In genomic region chr11:86184728-86185127, GRCh38 we compare ENCODE assay signal across 17 cellular contexts. TPM values are rescaled to one million over a fixed set of nuclear protein-coding genes. Genes with fewer than 3 reads are reported as not detected.
DNase-seq lines count a peak whose midpoint lies in the region; ATAC-seq and TF ChIP-seq lines count a peak whose summit lies in the region.
"Had no signal": no experiment of that assay in that cellular context is flagged by ENCODE, and none has a peak within 500 bp of the region (broad histone marks: within the 10 kb centered on the region; RNA-seq: fewer than 3 reads in every experiment).

No MANE protein-coding gene starts in this region.

- CTCF ChIA-PET in Caco-2 (lab: Charles Lee), result no interaction called here

- peaks cover 7% of the 10 kb centered on the region for H3K4me1 Mint-ChIP-seq in Caco-2 (ENCODE audit: low read depth, unreplicated experiment)

- POLR2A ChIA-PET in Caco-2 (lab: Charles Lee), result no interaction called here

- H3K27ac Mint-ChIP-seq in Caco-2 (ENCODE audit: unreplicated experiment), result no peak overlapping the region
- H3K27ac Mint-ChIP-seq: CD4-positive, alpha-beta memory T cell had no signal

- no peak for TF ChIP-seq CTCF in right atrium auricular region (IDR thresholded peaks at IDR 0.05)
- TF ChIP-seq CTCF in Caco-2 (IDR thresholded peaks at IDR 0.05; ENCODE audit: insufficient read depth in 1 of 2, low read depth in 1 of 2, low read length in 1 of 2, severe bottlenecking in 1 of 2, unreplicated experiment in 1 of 2), result no peak

- no peak overlapping the region for H3K4me3 Mint-ChIP-seq in Caco-2 (ENCODE audit: unreplicated experiment)
- H3K4me3 Mint-ChIP-seq: CD4-positive, alpha-beta memory T cell had no signal

- WGBS in right cardiac atrium, result 54% methylated on average over 5 of the region's 5 CpGs

- H3K36me3 ChIP-seq in right atrium auricular region, result no peaks in the 10 kb centered on the region
- no peaks in the 10 kb centered on the region for H3K36me3 ChIP-seq in Caco-2 (ENCODE audit: control insufficient read depth, insufficient read depth, low read length)

- H3K9me3 ChIP-seq in right atrium auricular region, result no peaks in the 10 kb centered on the region
- no peaks in the 10 kb centered on the region for H3K9me3 ChIP-seq in right cardiac atrium (ENCODE audit: control insufficient read depth, low read length)
- H3K9me3 ChIP-seq in Caco-2, result no peaks in the 10 kb centered on the region
- H3K9me3 ChIP-seq: A549 had no signal

- H3K9me3 Mint-ChIP-seq in Caco-2 (ENCODE audit: unreplicated experiment), result peaks cover 6% of the 10 kb centered on the region
- H3K9me3 Mint-ChIP-seq: CD4-positive, alpha-beta memory T cell had no signal

- no TSS peak for BruUV-seq in Caco-2 (replicated peaks; lab: Mats Ljungman, UMichigan)

- no peaks in the 10 kb centered on the region for H3K27me3 ChIP-seq in right atrium auricular region
- no peaks in the 10 kb centered on the region for H3K27me3 ChIP-seq in right cardiac atrium (ENCODE audit: control insufficient read depth, insufficient read depth)
- no peaks in the 10 kb centered on the region for H3K27me3 ChIP-seq in Caco-2 (replicated peaks; ENCODE audit: control insufficient read depth, insufficient read depth, low read length)

- peak; percentile 51 for DNase-seq in Right ventricle myocardium superior
- no peak for DNase-seq in right atrium auricular region (ENCODE audit: low spot score)
- peak; percentile 15 for DNase-seq in cerebellar cortex (ENCODE audit: low spot score)
- DNase-seq in right cardiac atrium, result peak; percentile 39 to 71 (median 69)
- DNase-seq in inferior parietal cortex (ENCODE audit: extremely low spot score), result no peak
- no peak for DNase-seq in Caco-2
- no peak for DNase-seq in HCEC 1CT
- DNase-seq: CD4-positive, alpha-beta memory T cell; DND-41; KG1; MV-4-11; NCI-H1694 treated with DMSO at 0.1 percent for 48 hours; NCI-H510A; NCI-H748 treated with DMSO at 0.1 percent for 48 hours; SIG-M5 had no signal

- peak overlapping the region in 1 of 2 donors; percentile 34 for H3K27ac ChIP-seq in right atrium auricular region
- no peak overlapping the region for H3K27ac ChIP-seq in right cardiac atrium (ENCODE audit: low read length)
- H3K27ac ChIP-seq: A549 had no signal

- peaks cover 0 to 23% of the 10 kb centered on the region in 2 donors for H3K4me1 ChIP-seq in right atrium auricular region
- peaks cover 4% of the 10 kb centered on the region for H3K4me1 ChIP-seq in right cardiac atrium (ENCODE audit: control insufficient read depth, insufficient read depth, low read length)
- H3K4me1 ChIP-seq in Caco-2, result peaks cover 10% of the 10 kb centered on the region; the same call in 1 of the 2 replicates

- no peaks in the 10 kb centered on the region for H3K27me3 Mint-ChIP-seq in Caco-2 (ENCODE audit: insufficient read depth, unreplicated experiment)
- H3K27me3 Mint-ChIP-seq: CD4-positive, alpha-beta memory T cell had no signal

- H3K4me3 ChIP-seq in right atrium auricular region (no peak overlapping the region), right cardiac atrium (ENCODE audit: low read length) (no peak overlapping the region), Caco-2 (ENCODE audit: low read depth, low read length) (no peak overlapping the region)
- H3K4me3 ChIP-seq: A549 had no signal

- ATAC-seq in Right ventricle myocardium superior (ENCODE audit: poor library complexity) (peak; percentile 60), right cardiac atrium (peak; percentile 65 to 66)
- ATAC-seq: A549, HepG2 had no signal

- no peaks in the 10 kb centered on the region for H3K36me3 Mint-ChIP-seq in Caco-2 (ENCODE audit: insufficient read depth, unreplicated experiment)
- H3K36me3 Mint-ChIP-seq: CD4-positive, alpha-beta memory T cell had no signal

- intact Hi-C loops in Right ventricle myocardium superior (cut with DNase I) (no loop called here), right cardiac atrium (cut with DNase I) (no loop called here), Caco-2 (cut with micrococcal nuclease; ENCODE audit: unreplicated experiment) (no loop called here)

RNA-seq across cellular contexts. Expression of gene EED, which starts 59.8 kb away (rescaled TPM):
- total RNA-seq in Right ventricle myocardium superior, result 13.2 TPM
- 1 to 10 TPM; 8.2 to 8.3 TPM for total RNA-seq in right atrium auricular region
- total RNA-seq in right cardiac atrium, result 10 to 100 TPM; 13.0 to 16.9 (median 14.8) TPM
- polyA plus RNA-seq in right cardiac atrium, result 13.0 TPM
- 68.3 and 75.5 TPM in 2 replicates for total RNA-seq in Caco-2 (2022)

Comparison
In these comparisons a context has a peak if more than half of its experiments do, and no peak if none do; other contexts are left out.
1. DNase-seq: peak in Right ventricle myocardium superior (single experiment), cerebellar cortex (single experiment) and right cardiac atrium (3 of 3); none in right atrium auricular region (single experiment), inferior parietal cortex (single experiment), Caco-2 (0 of 2) and HCEC 1CT (single experiment).